ENCODE assay signal across 1 cellular context in genomic region chr3:52176951-52177700, GRCh38.
A peak's percentile ranks its signal among the peaks of the same experiment; 100 is the strongest.
TF ChIP-seq lines count a peak whose summit lies in the region.

No MANE protein-coding gene starts in this region.

TF ChIP-seq in HepG2, 621 proteins besides CTCF, POLR2A, EP300 and RAD21 (continued from another document and continues in another):
- TF ChIP-seq KIAA2018 (CRISPR knock-in tag; IDR thresholded peaks at IDR 0.05; ENCODE audit: borderline replicate concordance), result no peak
- no peak for TF ChIP-seq ZNF496 (CRISPR knock-in tag; IDR thresholded peaks at IDR 0.05; ENCODE audit: insufficient replicate concordance)
- no peak for TF ChIP-seq ZFAT (CRISPR knock-in tag; conservative IDR thresholded peaks at IDR 0.05)
- no peak for TF ChIP-seq ATF5 (CRISPR knock-in tag; IDR thresholded peaks at IDR 0.05; ENCODE audit: low read depth)
- 0 out of 2 replicates have a peak, but pooled peaks have one; percentile 48 for TF ChIP-seq ZNF44 (CRISPR knock-in tag; IDR thresholded peaks at IDR 0.05)
- no peak for TF ChIP-seq CHCHD3 (CRISPR knock-in tag; IDR thresholded peaks at IDR 0.05)
- TF ChIP-seq HMGA1 (CRISPR knock-in tag; conservative IDR thresholded peaks at IDR 0.05), result no peak
- TF ChIP-seq PHB2 (IDR thresholded peaks at IDR 0.05; ENCODE audit: partially characterized antibody), result no peak
- TF ChIP-seq ZNF512 (CRISPR knock-in tag; IDR thresholded peaks at IDR 0.05), result no peak
- peak; percentile 22 for TF ChIP-seq YY1 (IDR thresholded peaks at IDR 0.05; ENCODE audit: insufficient read depth, insufficient replicate concordance, low read depth, low read length)
- 0 out of 4 replicates have a peak, but pooled peaks of 1 of the 2 experiments have one; percentile 24 for TF ChIP-seq REST (IDR thresholded peaks at IDR 0.05; ENCODE audit: borderline replicate concordance in 1 of 2, low read depth in 1 of 2, low read length in 2 of 2)
- TF ChIP-seq SUZ12 (IDR thresholded peaks at IDR 0.05; ENCODE audit: low read depth, low read length), result no peak
- TF ChIP-seq ZMYM2 (CRISPR knock-in tag; IDR thresholded peaks at IDR 0.05), result no peak
- TF ChIP-seq NFRKB (IDR thresholded peaks at IDR 0.05), result no peak
- TF ChIP-seq ZUFSP (CRISPR knock-in tag; IDR thresholded peaks at IDR 0.05; ENCODE audit: borderline replicate concordance), result no peak
- peak; percentile 82 for TF ChIP-seq HDAC1 (CRISPR knock-in tag; IDR thresholded peaks at IDR 0.05)
- no peak for TF ChIP-seq ZBTB2 (CRISPR knock-in tag; IDR thresholded peaks at IDR 0.05; ENCODE audit: low read depth)
- TF ChIP-seq CREB3 (CRISPR knock-in tag; IDR thresholded peaks at IDR 0.05), result no peak
- TF ChIP-seq HNF4A (CRISPR knock-in tag; IDR thresholded peaks at IDR 0.05), result peak; percentile 89
- no peak for TF ChIP-seq RFX5 (IDR thresholded peaks at IDR 0.05; ENCODE audit: low read depth, low read length)
- TF ChIP-seq TGIF2 (CRISPR knock-in tag; IDR thresholded peaks at IDR 0.05), result no peak; the same call in 1 of the 2 replicates
- TF ChIP-seq TRIM22 (IDR thresholded peaks at IDR 0.05), result no peak
- no peak for TF ChIP-seq ZNF615 (CRISPR knock-in tag; IDR thresholded peaks at IDR 0.05; ENCODE audit: borderline replicate concordance)
- no peak for TF ChIP-seq TCF7 (IDR thresholded peaks at IDR 0.05; ENCODE audit: low read depth)
- TF ChIP-seq ZNF564 (CRISPR knock-in tag; IDR thresholded peaks at IDR 0.05), result peak; percentile 57; the same call in 1 of the 2 replicates
- TF ChIP-seq SMARCC2 (IDR thresholded peaks at IDR 0.05), result no peak
- no peak for TF ChIP-seq PBX3 (CRISPR knock-in tag; IDR thresholded peaks at IDR 0.05; ENCODE audit: borderline replicate concordance)
- TF ChIP-seq ZBTB7A (CRISPR knock-in tag; IDR thresholded peaks at IDR 0.05), result peak; percentile 98
- TF ChIP-seq ZC3H4 (CRISPR knock-in tag; IDR thresholded peaks at IDR 0.05; ENCODE audit: borderline replicate concordance), result no peak
- TF ChIP-seq ZNF780A (CRISPR knock-in tag; IDR thresholded peaks at IDR 0.05), result no peak
- TF ChIP-seq HOXA9 (CRISPR knock-in tag; IDR thresholded peaks at IDR 0.05; ENCODE audit: borderline replicate concordance), result no peak
- TF ChIP-seq HDAC6 (IDR thresholded peaks at IDR 0.05; ENCODE audit: low read depth, low read length), result no peak
- peak; percentile 41; the same call in 1 of the 2 replicates for TF ChIP-seq NFE2L2 (IDR thresholded peaks at IDR 0.05; ENCODE audit: low read length)
- TF ChIP-seq ZBTB49 (CRISPR knock-in tag; IDR thresholded peaks at IDR 0.05; ENCODE audit: borderline replicate concordance), result no peak
